12 cellular contexts compared by ENCODE assay signal in genomic region chr19:11064831-11065303, GRCh38. TPM values are rescaled to one million over a fixed set of nuclear protein-coding genes. Genes with fewer than 3 reads are reported as not detected.
DNase-seq lines count a peak whose midpoint lies in the region; ATAC-seq and TF ChIP-seq lines count a peak whose summit lies in the region.
"Had no signal": no experiment of that assay in that cellular context is flagged by ENCODE, and none has a peak within 500 bp of the region (broad histone marks: within the 10 kb centered on the region; RNA-seq: fewer than 3 reads in every experiment).

No MANE protein-coding gene starts in this region.

- no peak overlapping the region for H3K4me3 ChIP-seq in thyroid gland (replicated peaks in 1 of 3)
- H3K4me3 ChIP-seq: SK-N-MC had no signal

- no peak overlapping the region for H3K4me3 Mint-ChIP-seq in activated T-cell treated with anti-CD3 and anti-CD28 coated beads, Interleukin-2, amount 50 U/mL, for 24 hours
- no peak overlapping the region for H3K4me3 Mint-ChIP-seq in activated T-cell treated with anti-CD3 and anti-CD28 coated beads, Interleukin-2, amount 50 U/mL, for 4 hours
- H3K4me3 Mint-ChIP-seq: activated naive CD8-positive, alpha-beta T cell treated with anti-CD3 and anti-CD28 coated beads, Interleukin-2, amount 10 ng/mL, durations not matched to agents 7 days and 5 days; effector memory CD8-positive, alpha-beta T cell had no signal

- H3K9me3 ChIP-seq in thyroid gland, result no peaks in the 10 kb centered on the region

- peaks cover 16 to 17% of the 10 kb centered on the region in 2 donors for H3K36me3 ChIP-seq in thyroid gland

- intact Hi-C loops in thyroid gland (cut with DNase I), result no loop called here

- ATAC-seq in activated T-cell treated with anti-CD3 and anti-CD28 coated beads, Interleukin-2, amount 50 U/mL, for 4 hours, result no peak
- ATAC-seq in GM19467 (IDR thresholded peaks at IDR 0.05; ENCODE audit: unreplicated experiment), result no peak
- no peak for ATAC-seq in HG02981 (IDR thresholded peaks at IDR 0.05; ENCODE audit: unreplicated experiment)
- ATAC-seq: effector memory CD8-positive, alpha-beta T cell had no signal

- H3K27me3 Mint-ChIP-seq in activated T-cell treated with anti-CD3 and anti-CD28 coated beads, Interleukin-2, amount 50 U/mL, for 24 hours, result no peaks in the 10 kb centered on the region
- no peaks in the 10 kb centered on the region for H3K27me3 Mint-ChIP-seq in activated T-cell treated with anti-CD3 and anti-CD28 coated beads, Interleukin-2, amount 50 U/mL, for 4 hours (ENCODE audit: low read depth)
- H3K27me3 Mint-ChIP-seq: activated naive CD8-positive, alpha-beta T cell treated with anti-CD3 and anti-CD28 coated beads, Interleukin-2, amount 10 ng/mL, durations not matched to agents 7 days and 5 days; effector memory CD8-positive, alpha-beta T cell had no signal

- peaks cover 65% of the 10 kb centered on the region for H3K36me3 Mint-ChIP-seq in activated T-cell treated with anti-CD3 and anti-CD28 coated beads, Interleukin-2, amount 50 U/mL, for 24 hours (ENCODE audit: low read depth)
- peaks cover 6% of the 10 kb centered on the region for H3K36me3 Mint-ChIP-seq in activated T-cell treated with anti-CD3 and anti-CD28 coated beads, Interleukin-2, amount 50 U/mL, for 4 hours (ENCODE audit: insufficient read depth)

- no peaks in the 10 kb centered on the region for H3K9me3 Mint-ChIP-seq in activated T-cell treated with anti-CD3 and anti-CD28 coated beads, Interleukin-2, amount 50 U/mL, for 24 hours
- no peaks in the 10 kb centered on the region for H3K9me3 Mint-ChIP-seq in activated T-cell treated with anti-CD3 and anti-CD28 coated beads, Interleukin-2, amount 50 U/mL, for 4 hours
- H3K9me3 Mint-ChIP-seq: activated naive CD8-positive, alpha-beta T cell treated with anti-CD3 and anti-CD28 coated beads, Interleukin-2, amount 10 ng/mL, durations not matched to agents 7 days and 5 days; effector memory CD8-positive, alpha-beta T cell had no signal

- DNase-seq in activated T-cell treated with anti-CD3 and anti-CD28 coated beads, Interleukin-2, amount 50 U/mL, for 24 hours, result no peak
- DNase-seq in activated T-cell treated with anti-CD3 and anti-CD28 coated beads, Interleukin-2, amount 50 U/mL, for 4 hours, result no peak
- peak; percentile 58 for DNase-seq in astrocyte of the hippocampus (ENCODE audit: low read depth, low spot score)
- peak; percentile 15 for DNase-seq in left kidney (ENCODE audit: low read depth, low spot score)
- peak; percentile 41 to 61 for DNase-seq in thyroid gland
- DNase-seq in Kasumi-1 (lab: John Stamatoyannopoulos, UW), result no peak
- DNase-seq: activated naive CD8-positive, alpha-beta T cell treated with anti-CD3 and anti-CD28 coated beads, Interleukin-2, amount 10 ng/mL, durations not matched to agents 7 days and 5 days; effector memory CD8-positive, alpha-beta T cell; NCI-H2171 treated with DMSO at 0.1 percent for 48 hours had no signal

- H3K4me1 ChIP-seq in thyroid gland, result peaks cover 0 to 5% of the 10 kb centered on the region in 2 donors

- no peaks in the 10 kb centered on the region for H3K27me3 ChIP-seq in thyroid gland

- peak overlapping the region; percentile 41 for H3K27ac Mint-ChIP-seq in activated T-cell treated with anti-CD3 and anti-CD28 coated beads, Interleukin-2, amount 50 U/mL, for 24 hours
- H3K27ac Mint-ChIP-seq: activated naive CD8-positive, alpha-beta T cell treated with anti-CD3 and anti-CD28 coated beads, Interleukin-2, amount 10 ng/mL, durations not matched to agents 7 days and 5 days; effector memory CD8-positive, alpha-beta T cell had no signal

- TF ChIP-seq POLR2A in thyroid gland (IDR thresholded peaks at IDR 0.05), result no peak

- peak overlapping the region in 1 of 3 donors; percentile 4 for H3K27ac ChIP-seq in thyroid gland
- H3K27ac ChIP-seq: SK-N-MC had no signal

- TF ChIP-seq CTCF in thyroid gland (IDR thresholded peaks at IDR 0.05), result no peak

- peaks cover 3% of the 10 kb centered on the region for H3K4me1 Mint-ChIP-seq in activated T-cell treated with anti-CD3 and anti-CD28 coated beads, Interleukin-2, amount 50 U/mL, for 24 hours (ENCODE audit: low read depth)
- H3K4me1 Mint-ChIP-seq in activated T-cell treated with anti-CD3 and anti-CD28 coated beads, Interleukin-2, amount 50 U/mL, for 4 hours (ENCODE audit: low read depth), result no peaks in the 10 kb centered on the region
- H3K4me1 Mint-ChIP-seq: activated naive CD8-positive, alpha-beta T cell treated with anti-CD3 and anti-CD28 coated beads, Interleukin-2, amount 10 ng/mL, durations not matched to agents 7 days and 5 days had no signal

- WGBS in thyroid gland, 2 donors, result 94 to 96% methylated on average over 5 to 7 of the region's 10 CpGs

RNA-seq across cellular contexts. Expression of gene LDLR, which starts 24.4 kb away (rescaled TPM):
- total RNA-seq in activated T-cell treated with anti-CD3 and anti-CD28 coated beads, Interleukin-2, amount 50 U/mL, for 4 hours, result 10 to 100 TPM; 36.2 to 40.7 (median 39.0) TPM
- total RNA-seq in thyroid gland, result 10 to 100 TPM in 3 of 4 donors, 1 to 10 TPM in 1; 8.7 to 39.1 (median 20.3) TPM

Comparison
In these comparisons a context has a peak if more than half of its experiments do, and no peak if none do; other contexts are left out.
1. DNase-seq: peak in astrocyte of the hippocampus (single experiment), left kidney (single experiment) and thyroid gland (2 of 2); none in activated T-cell treated with anti-CD3 and anti-CD28 coated beads, Interleukin-2, amount 50 U/mL, for 24 hours (single experiment), activated T-cell treated with anti-CD3 and anti-CD28 coated beads, Interleukin-2, amount 50 U/mL, for 4 hours (single experiment) and Kasumi-1 (0 of 2).